Comparison of ENCODE assay signal across 1 cellular context in the genomic region with DNA sequence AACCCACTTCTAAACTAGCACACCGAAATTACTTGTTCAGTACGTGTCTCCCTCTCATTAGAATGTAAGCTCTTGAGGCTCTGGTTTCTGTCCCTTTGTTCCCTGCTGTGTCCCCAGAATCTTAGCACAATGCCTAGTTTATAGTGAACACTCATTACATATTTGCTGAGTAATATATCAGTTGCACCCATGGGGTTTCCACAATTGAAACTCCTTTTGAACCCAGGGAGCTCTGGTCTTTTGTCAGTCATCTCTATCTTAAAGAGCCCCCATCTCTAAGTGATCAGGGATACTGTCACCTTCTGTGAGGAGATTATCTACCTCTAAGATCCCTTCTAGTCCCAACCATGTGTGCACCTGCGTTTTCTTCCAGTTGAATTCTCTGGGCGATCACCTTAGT.
TF ChIP-seq lines count a peak whose summit lies in the region.

No MANE protein-coding gene starts in this region.

TF ChIP-seq in GM12878, 131 proteins besides CTCF, POLR2A, EP300 and RAD21 (continued from another document):
- TF ChIP-seq, protein P1, sequence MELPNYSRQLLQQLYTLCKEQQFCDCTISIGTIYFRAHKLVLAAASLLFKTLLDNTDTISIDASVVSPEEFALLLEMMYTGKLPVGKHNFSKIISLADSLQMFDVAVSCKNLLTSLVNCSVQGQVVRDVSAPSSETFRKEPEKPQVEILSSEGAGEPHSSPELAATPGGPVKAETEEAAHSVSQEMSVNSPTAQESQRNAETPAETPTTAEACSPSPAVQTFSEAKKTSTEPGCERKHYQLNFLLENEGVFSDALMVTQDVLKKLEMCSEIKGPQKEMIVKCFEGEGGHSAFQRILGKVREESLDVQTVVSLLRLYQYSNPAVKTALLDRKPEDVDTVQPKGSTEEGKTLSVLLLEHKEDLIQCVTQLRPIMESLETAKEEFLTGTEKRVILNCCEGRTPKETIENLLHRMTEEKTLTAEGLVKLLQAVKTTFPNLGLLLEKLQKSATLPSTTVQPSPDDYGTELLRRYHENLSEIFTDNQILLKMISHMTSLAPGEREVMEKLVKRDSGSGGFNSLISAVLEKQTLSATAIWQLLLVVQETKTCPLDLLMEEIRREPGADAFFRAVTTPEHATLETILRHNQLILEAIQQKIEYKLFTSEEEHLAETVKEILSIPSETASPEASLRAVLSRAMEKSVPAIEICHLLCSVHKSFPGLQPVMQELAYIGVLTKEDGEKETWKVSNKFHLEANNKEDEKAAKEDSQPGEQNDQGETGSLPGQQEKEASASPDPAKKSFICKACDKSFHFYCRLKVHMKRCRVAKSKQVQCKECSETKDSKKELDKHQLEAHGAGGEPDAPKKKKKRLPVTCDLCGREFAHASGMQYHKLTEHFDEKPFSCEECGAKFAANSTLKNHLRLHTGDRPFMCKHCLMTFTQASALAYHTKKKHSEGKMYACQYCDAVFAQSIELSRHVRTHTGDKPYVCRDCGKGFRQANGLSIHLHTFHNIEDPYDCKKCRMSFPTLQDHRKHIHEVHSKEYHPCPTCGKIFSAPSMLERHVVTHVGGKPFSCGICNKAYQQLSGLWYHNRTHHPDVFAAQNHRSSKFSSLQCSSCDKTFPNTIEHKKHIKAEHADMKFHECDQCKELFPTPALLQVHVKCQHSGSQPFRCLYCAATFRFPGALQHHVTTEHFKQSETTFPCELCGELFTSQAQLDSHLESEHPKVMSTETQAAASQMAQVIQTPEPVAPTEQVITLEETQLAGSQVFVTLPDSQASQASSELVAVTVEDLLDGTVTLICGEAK (IDR thresholded peaks at IDR 0.05; ENCODE audit: borderline replicate concordance): no peak
- TF ChIP-seq KAT2A (conservative IDR thresholded peaks at IDR 0.05; ENCODE audit: control insufficient read depth, low read depth, low read length): no peak
- no peak for TF ChIP-seq IKZF1 (conservative IDR thresholded peaks at IDR 0.05)
- no peak for TF ChIP-seq EGR1 (IDR thresholded peaks at IDR 0.05; ENCODE audit: borderline replicate concordance in 1 of 2, low read depth in 2 of 2, low read length in 2 of 2)
- TF ChIP-seq JUNB (IDR thresholded peaks at IDR 0.05): 0 out of 2 replicates have a peak, but pooled peaks have one; percentile 24
- TF ChIP-seq ZNF622 (IDR thresholded peaks at IDR 0.05): no peak
- TF ChIP-seq RCOR1 (conservative IDR thresholded peaks at IDR 0.05; ENCODE audit: low read depth, low read length): no peak
- TF ChIP-seq, protein P2, sequence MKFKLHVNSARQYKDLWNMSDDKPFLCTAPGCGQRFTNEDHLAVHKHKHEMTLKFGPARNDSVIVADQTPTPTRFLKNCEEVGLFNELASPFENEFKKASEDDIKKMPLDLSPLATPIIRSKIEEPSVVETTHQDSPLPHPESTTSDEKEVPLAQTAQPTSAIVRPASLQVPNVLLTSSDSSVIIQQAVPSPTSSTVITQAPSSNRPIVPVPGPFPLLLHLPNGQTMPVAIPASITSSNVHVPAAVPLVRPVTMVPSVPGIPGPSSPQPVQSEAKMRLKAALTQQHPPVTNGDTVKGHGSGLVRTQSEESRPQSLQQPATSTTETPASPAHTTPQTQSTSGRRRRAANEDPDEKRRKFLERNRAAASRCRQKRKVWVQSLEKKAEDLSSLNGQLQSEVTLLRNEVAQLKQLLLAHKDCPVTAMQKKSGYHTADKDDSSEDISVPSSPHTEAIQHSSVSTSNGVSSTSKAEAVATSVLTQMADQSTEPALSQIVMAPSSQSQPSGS (IDR thresholded peaks at IDR 0.05; ENCODE audit: low read length): 0 out of 2 replicates have a peak, but pooled peaks have one; percentile 46
- TF ChIP-seq, protein P3, sequence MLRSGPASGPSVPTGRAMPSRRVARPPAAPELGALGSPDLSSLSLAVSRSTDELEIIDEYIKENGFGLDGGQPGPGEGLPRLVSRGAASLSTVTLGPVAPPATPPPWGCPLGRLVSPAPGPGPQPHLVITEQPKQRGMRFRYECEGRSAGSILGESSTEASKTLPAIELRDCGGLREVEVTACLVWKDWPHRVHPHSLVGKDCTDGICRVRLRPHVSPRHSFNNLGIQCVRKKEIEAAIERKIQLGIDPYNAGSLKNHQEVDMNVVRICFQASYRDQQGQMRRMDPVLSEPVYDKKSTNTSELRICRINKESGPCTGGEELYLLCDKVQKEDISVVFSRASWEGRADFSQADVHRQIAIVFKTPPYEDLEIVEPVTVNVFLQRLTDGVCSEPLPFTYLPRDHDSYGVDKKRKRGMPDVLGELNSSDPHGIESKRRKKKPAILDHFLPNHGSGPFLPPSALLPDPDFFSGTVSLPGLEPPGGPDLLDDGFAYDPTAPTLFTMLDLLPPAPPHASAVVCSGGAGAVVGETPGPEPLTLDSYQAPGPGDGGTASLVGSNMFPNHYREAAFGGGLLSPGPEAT (IDR thresholded peaks at IDR 0.05; ENCODE audit: low read depth): peak; percentile 23; the same call in 1 of the 2 replicates
- no peak for TF ChIP-seq TCF7 (IDR thresholded peaks at IDR 0.05; ENCODE audit: borderline replicate concordance)
- TF ChIP-seq BRCA1 (IDR thresholded peaks at IDR 0.05; ENCODE audit: low read depth, low read length): no peak
- TF ChIP-seq CBX5 (IDR thresholded peaks at IDR 0.05; ENCODE audit: low read depth): 0 out of 2 replicates have a peak, but pooled peaks have one; percentile 2
- TF ChIP-seq SREBF2 (IDR thresholded peaks at IDR 0.05; ENCODE audit: low read length): no peak
